In the genomic region with DNA sequence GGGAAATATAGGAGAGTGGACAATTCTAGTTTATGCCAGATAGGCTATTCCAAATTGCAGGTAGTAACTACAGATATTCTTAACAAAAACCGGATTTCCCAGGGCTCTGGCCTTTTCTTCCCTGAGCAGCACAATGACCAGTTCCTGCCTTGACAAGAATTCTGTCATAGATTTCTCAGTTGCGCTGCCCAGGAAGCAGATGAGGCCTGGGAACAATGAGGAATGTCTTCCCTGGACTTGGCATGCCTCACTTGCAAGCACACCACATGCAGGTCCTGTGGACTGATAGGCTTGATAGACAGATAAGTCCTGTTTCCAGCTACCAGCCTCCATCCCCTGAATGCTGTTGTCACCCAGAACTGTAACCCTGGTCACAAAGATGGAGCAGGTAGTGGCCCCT, we compare ENCODE assay signal across 1 cellular context.
TF ChIP-seq lines count a peak whose summit lies in the region.

No MANE protein-coding gene starts in this region.

TF ChIP-seq in SK-N-SH treated with all-trans-retinoic acid at 6 μM for 48 hours, 23 proteins besides CTCF, POLR2A, EP300 and RAD21 (continued from another document):
- TF ChIP-seq, protein P1, sequence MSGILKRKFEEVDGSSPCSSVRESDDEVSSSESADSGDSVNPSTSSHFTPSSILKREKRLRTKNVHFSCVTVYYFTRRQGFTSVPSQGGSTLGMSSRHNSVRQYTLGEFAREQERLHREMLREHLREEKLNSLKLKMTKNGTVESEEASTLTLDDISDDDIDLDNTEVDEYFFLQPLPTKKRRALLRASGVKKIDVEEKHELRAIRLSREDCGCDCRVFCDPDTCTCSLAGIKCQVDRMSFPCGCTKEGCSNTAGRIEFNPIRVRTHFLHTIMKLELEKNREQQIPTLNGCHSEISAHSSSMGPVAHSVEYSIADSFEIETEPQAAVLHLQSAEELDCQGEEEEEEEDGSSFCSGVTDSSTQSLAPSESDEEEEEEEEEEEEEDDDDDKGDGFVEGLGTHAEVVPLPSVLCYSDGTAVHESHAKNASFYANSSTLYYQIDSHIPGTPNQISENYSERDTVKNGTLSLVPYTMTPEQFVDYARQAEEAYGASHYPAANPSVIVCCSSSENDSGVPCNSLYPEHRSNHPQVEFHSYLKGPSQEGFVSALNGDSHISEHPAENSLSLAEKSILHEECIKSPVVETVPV (CRISPR knock-in tag; IDR thresholded peaks at IDR 0.05), result no peak
